In the genomic region with DNA sequence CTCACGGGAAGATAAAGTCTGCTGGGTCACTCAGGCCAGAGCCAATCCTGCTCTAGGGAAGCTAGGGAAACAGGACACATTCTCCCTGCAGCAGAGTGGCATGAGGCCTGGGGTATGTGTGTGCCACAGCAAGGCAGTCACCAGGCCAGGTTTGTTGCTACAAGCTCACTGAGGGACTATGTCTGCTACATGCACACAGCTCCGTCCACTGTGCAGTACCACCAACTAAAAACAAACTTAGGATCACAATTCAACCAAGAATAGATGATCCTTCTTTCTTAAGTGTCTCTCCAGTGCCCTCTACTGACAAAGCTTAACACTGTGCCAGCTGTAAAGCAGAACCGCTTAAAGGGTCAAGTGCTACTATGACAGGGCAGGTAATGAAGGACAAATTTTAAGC, we compare ENCODE assay signal across 8 cellular contexts.
DNase-seq lines count a peak whose midpoint lies in the region; ATAC-seq and TF ChIP-seq lines count a peak whose summit lies in the region.

No MANE protein-coding gene starts in this region.

- 95% methylated on average over 3 of the region's 3 CpGs for WGBS in liver

- H3K4me3 ChIP-seq in adipocyte (ENCODE audit: low read length) = no peak overlapping the region
- no peak overlapping the region for H3K4me3 ChIP-seq in liver (ENCODE audit: low read depth in 1 of 3, low read length in 3 of 3)

- in situ Hi-C loops in ACHN (cut with HindIII; ENCODE audit: low pct_ligation_motif_present, low pct_unique_long_range_greater_than_20kb, low sequenced_read_pairs) = no loop called here

- H3K9ac ChIP-seq in adipocyte (ENCODE audit: low read length) (no peak overlapping the region), liver (ENCODE audit: low read depth in 1 of 2, low read length in 2 of 2) (no peak overlapping the region)

- DNase-seq in ACHN (peak; percentile 22), NOMO-1 treated with dmso at 0.1 percent for 144 hours (lab: John Stamatoyannopoulos, UW; ENCODE audit: unreplicated experiment) (peak; percentile 15), adipocyte (ENCODE audit: low read depth) (peak; percentile 43), AG20443 (ENCODE audit: low spot score) (no peak)

- no peak overlapping the region for H3K27ac ChIP-seq in liver (ENCODE audit: low read depth in 1 of 2, low read length in 2 of 2)

- H3K9me3 ChIP-seq in adipocyte (ENCODE audit: control insufficient read depth, low read length) = no peaks in the 10 kb centered on the region
- no peaks in the 10 kb centered on the region for H3K9me3 ChIP-seq in liver (ENCODE audit: control insufficient read depth in 4 of 4, low read length in 3 of 4)

- TF ChIP-seq CTCF in liver (IDR thresholded peaks at IDR 0.05; ENCODE audit: low read depth, low read length, missing input control) = peak; percentile 47

- H3K4me1 ChIP-seq in adipocyte (ENCODE audit: control insufficient read depth, insufficient read depth, low read length) (no peaks in the 10 kb centered on the region), liver (ENCODE audit: control insufficient read depth in 4 of 4, insufficient read depth in 4 of 4, low read length in 3 of 4) (peaks cover 0 to 2% (median under 1%) of the 10 kb centered on the region in 4 donors)

- H3K27me3 ChIP-seq in adipocyte (replicated peaks; ENCODE audit: control insufficient read depth, insufficient read depth, low read length) (no peaks in the 10 kb centered on the region), liver (ENCODE audit: control insufficient read depth in 4 of 4, insufficient read depth in 4 of 4, low read length in 3 of 4) (no peaks in the 10 kb centered on the region)

- peak; percentile 93 for ATAC-seq in GM18502 (IDR thresholded peaks at IDR 0.05; ENCODE audit: poor library complexity, unreplicated experiment)
- peak; percentile 80 for ATAC-seq in HG03039 (IDR thresholded peaks at IDR 0.05; ENCODE audit: unreplicated experiment)
- ATAC-seq in HG02763 (IDR thresholded peaks at IDR 0.05; ENCODE audit: unreplicated experiment) = no peak

- H3K36me3 ChIP-seq in adipocyte (ENCODE audit: control insufficient read depth, insufficient read depth, low read length, severe bottlenecking) = no peaks in the 10 kb centered on the region
- H3K36me3 ChIP-seq in liver (ENCODE audit: control insufficient read depth in 4 of 4, insufficient read depth in 3 of 4, low read depth in 1 of 4, low read length in 3 of 4) = no peaks in the 10 kb centered on the region

- TF ChIP-seq RAD21 in liver (IDR thresholded peaks at IDR 0.05) = peak; percentile 71 to 86

TF ChIP-seq in liver, 16 proteins besides CTCF, POLR2A, EP300 and RAD21:
- TF ChIP-seq EGR1 (IDR thresholded peaks at IDR 0.05; ENCODE audit: low read depth in 2 of 2) = no peak
- no peak for TF ChIP-seq SP1 (IDR thresholded peaks at IDR 0.05)
- no peak for TF ChIP-seq HNF4G (IDR thresholded peaks at IDR 0.05)
- TF ChIP-seq, protein P1, sequence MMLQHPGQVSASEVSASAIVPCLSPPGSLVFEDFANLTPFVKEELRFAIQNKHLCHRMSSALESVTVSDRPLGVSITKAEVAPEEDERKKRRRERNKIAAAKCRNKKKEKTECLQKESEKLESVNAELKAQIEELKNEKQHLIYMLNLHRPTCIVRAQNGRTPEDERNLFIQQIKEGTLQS (IDR thresholded peaks at IDR 0.05) = no peak
- no peak for TF ChIP-seq GABPA (IDR thresholded peaks at IDR 0.05 in 1 of 2, conservative IDR thresholded peaks at IDR 0.05 in 1 of 2)
- no peak for TF ChIP-seq HNF4A (conservative IDR thresholded peaks at IDR 0.05)
- TF ChIP-seq, protein P2, sequence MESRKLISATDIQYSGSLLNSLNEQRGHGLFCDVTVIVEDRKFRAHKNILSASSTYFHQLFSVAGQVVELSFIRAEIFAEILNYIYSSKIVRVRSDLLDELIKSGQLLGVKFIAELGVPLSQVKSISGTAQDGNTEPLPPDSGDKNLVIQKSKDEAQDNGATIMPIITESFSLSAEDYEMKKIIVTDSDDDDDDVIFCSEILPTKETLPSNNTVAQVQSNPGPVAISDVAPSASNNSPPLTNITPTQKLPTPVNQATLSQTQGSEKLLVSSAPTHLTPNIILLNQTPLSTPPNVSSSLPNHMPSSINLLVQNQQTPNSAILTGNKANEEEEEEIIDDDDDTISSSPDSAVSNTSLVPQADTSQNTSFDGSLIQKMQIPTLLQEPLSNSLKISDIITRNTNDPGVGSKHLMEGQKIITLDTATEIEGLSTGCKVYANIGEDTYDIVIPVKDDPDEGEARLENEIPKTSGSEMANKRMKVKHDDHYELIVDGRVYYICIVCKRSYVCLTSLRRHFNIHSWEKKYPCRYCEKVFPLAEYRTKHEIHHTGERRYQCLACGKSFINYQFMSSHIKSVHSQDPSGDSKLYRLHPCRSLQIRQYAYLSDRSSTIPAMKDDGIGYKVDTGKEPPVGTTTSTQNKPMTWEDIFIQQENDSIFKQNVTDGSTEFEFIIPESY (IDR thresholded peaks at IDR 0.05) = no peak
- no peak for TF ChIP-seq RXRA (IDR thresholded peaks at IDR 0.05)
- TF ChIP-seq NR2F2 (IDR thresholded peaks at IDR 0.05) = no peak
- TF ChIP-seq FOXA2 (IDR thresholded peaks at IDR 0.05) = no peak
- TF ChIP-seq TAF1 (conservative IDR thresholded peaks at IDR 0.05) = no peak
- no peak for TF ChIP-seq YY1 (IDR thresholded peaks at IDR 0.05)
- TF ChIP-seq, protein P3, sequence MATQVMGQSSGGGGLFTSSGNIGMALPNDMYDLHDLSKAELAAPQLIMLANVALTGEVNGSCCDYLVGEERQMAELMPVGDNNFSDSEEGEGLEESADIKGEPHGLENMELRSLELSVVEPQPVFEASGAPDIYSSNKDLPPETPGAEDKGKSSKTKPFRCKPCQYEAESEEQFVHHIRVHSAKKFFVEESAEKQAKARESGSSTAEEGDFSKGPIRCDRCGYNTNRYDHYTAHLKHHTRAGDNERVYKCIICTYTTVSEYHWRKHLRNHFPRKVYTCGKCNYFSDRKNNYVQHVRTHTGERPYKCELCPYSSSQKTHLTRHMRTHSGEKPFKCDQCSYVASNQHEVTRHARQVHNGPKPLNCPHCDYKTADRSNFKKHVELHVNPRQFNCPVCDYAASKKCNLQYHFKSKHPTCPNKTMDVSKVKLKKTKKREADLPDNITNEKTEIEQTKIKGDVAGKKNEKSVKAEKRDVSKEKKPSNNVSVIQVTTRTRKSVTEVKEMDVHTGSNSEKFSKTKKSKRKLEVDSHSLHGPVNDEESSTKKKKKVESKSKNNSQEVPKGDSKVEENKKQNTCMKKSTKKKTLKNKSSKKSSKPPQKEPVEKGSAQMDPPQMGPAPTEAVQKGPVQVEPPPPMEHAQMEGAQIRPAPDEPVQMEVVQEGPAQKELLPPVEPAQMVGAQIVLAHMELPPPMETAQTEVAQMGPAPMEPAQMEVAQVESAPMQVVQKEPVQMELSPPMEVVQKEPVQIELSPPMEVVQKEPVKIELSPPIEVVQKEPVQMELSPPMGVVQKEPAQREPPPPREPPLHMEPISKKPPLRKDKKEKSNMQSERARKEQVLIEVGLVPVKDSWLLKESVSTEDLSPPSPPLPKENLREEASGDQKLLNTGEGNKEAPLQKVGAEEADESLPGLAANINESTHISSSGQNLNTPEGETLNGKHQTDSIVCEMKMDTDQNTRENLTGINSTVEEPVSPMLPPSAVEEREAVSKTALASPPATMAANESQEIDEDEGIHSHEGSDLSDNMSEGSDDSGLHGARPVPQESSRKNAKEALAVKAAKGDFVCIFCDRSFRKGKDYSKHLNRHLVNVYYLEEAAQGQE (IDR thresholded peaks at IDR 0.05) = no peak
- TF ChIP-seq JUND (IDR thresholded peaks at IDR 0.05) = no peak
- TF ChIP-seq FOXA1 (IDR thresholded peaks at IDR 0.05) = no peak
- TF ChIP-seq, protein P4, sequence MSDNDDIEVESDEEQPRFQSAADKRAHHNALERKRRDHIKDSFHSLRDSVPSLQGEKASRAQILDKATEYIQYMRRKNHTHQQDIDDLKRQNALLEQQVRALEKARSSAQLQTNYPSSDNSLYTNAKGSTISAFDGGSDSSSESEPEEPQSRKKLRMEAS (IDR thresholded peaks at IDR 0.05) = no peak
